ENCODE assay signal across 17 cellular contexts in genomic region chr10:16989826-16990293, GRCh38.
DNase-seq lines count a peak whose midpoint lies in the region; ATAC-seq and TF ChIP-seq lines count a peak whose summit lies in the region.
"Had no signal": no experiment of that assay in that cellular context is flagged by ENCODE, and none has a peak within 500 bp of the region (broad histone marks: within the 10 kb centered on the region; RNA-seq: fewer than 3 reads in every experiment).

No MANE protein-coding gene starts in this region.

- WGBS in mesenchymal stem cell, result 88% methylated on average over 8 of the region's 8 CpGs

- H3K4me3 ChIP-seq in AG04449 (ENCODE audit: low read depth, low read length) (no peak overlapping the region), H7 (ENCODE audit: insufficient read depth, low read depth, low read length) (no peak overlapping the region), astrocyte of the cerebellum (ENCODE audit: low read depth, low read length) (no peak overlapping the region), mesenchymal stem cell (ENCODE audit: insufficient read depth in 1 of 2, low read depth in 1 of 2, low read length in 2 of 2) (no peak overlapping the region)
- H3K4me3 ChIP-seq: A549, cardiac muscle cell had no signal

- H3K4me2 ChIP-seq in mesenchymal stem cell (ENCODE audit: low read length, poor library complexity, severe bottlenecking), result no peak overlapping the region
- H3K4me2 ChIP-seq: A549 had no signal

- TF ChIP-seq CTCF in AG04449 (IDR thresholded peaks at IDR 0.05; ENCODE audit: insufficient read depth, low read length, missing control alignments), result peak; percentile 7
- TF ChIP-seq CTCF in astrocyte of the cerebellum (IDR thresholded peaks at IDR 0.05; ENCODE audit: low read depth, low read length, missing control alignments), result peak; percentile 32

- no peaks in the 10 kb centered on the region for H3K9me3 ChIP-seq in mesenchymal stem cell (ENCODE audit: control insufficient read depth, low read length)
- H3K9me3 ChIP-seq: A549 had no signal

- DNase-seq in AG04449 (ENCODE audit: low read depth, low spot score), result no peak
- DNase-seq in H7, result peak; percentile 39
- peak; percentile 81 for DNase-seq in astrocyte of the cerebellum (ENCODE audit: low read depth)
- DNase-seq in mesenchymal stem cell, result peak; percentile 43
- DNase-seq in NCI-H345 (lab: John Stamatoyannopoulos, UW), result no peak
- DNase-seq: activated CD4-positive, alpha-beta memory T cell treated with anti-CD3 and anti-CD28 coated beads for 36 hours; activated naive CD8-positive, alpha-beta T cell treated with anti-CD3 and anti-CD28 coated beads for 36 hours; activated T-cell treated with anti-CD3 and anti-CD28 coated beads, Interleukin-2, amount 50 U/mL, for 48 hours; CD8-positive, alpha-beta T cell; Kasumi-1; NCI-H2171; nephron progenitor cell had no signal

- no peaks in the 10 kb centered on the region for H3K79me1 ChIP-seq in mesenchymal stem cell (replicated peaks; ENCODE audit: low read length, poor library complexity, severe bottlenecking)

- H2AFZ ChIP-seq in mesenchymal stem cell (ENCODE audit: low read depth, low read length), result no peak overlapping the region

- ATAC-seq in HG02870 (IDR thresholded peaks at IDR 0.05; ENCODE audit: unreplicated experiment) (no peak), GM18502 (IDR thresholded peaks at IDR 0.05; ENCODE audit: poor library complexity, unreplicated experiment) (no peak), HG03039 (IDR thresholded peaks at IDR 0.05; ENCODE audit: unreplicated experiment) (no peak)
- ATAC-seq: A549; CD8-positive, alpha-beta T cell had no signal

- H2BK120ac ChIP-seq in mesenchymal stem cell (ENCODE audit: low read depth, low read length), result peak overlapping the region; percentile 46

- peak overlapping the region; percentile 61 for H2BK15ac ChIP-seq in mesenchymal stem cell (ENCODE audit: low read depth, poor library complexity, severe bottlenecking)

- no peak overlapping the region for H3K23ac ChIP-seq in mesenchymal stem cell (ENCODE audit: low read length in 2 of 2)

- H2BK5ac ChIP-seq in mesenchymal stem cell (ENCODE audit: low read depth, low read length, poor library complexity, severe bottlenecking), result peak overlapping the region; percentile 71

- H4K8ac ChIP-seq in mesenchymal stem cell (ENCODE audit: low read length), result peak overlapping the region; percentile 25

- H3K14ac ChIP-seq in mesenchymal stem cell (ENCODE audit: low read length in 2 of 2), result peak overlapping the region in 1 of 2 experiments; percentile 95

- H2AK5ac ChIP-seq in mesenchymal stem cell (ENCODE audit: low read length, severe bottlenecking), result peak overlapping the region; percentile 100

- peak overlapping the region; percentile 7 for H3K27ac ChIP-seq in mesenchymal stem cell (ENCODE audit: low read length, poor library complexity, severe bottlenecking)
- H3K27ac ChIP-seq: A549, cardiac muscle cell had no signal

- peak overlapping the region; percentile 71 for H4K91ac ChIP-seq in mesenchymal stem cell (ENCODE audit: low read length)

- H3K36me3 ChIP-seq in H7 (replicated peaks; ENCODE audit: control insufficient read depth, insufficient read depth, low read length), result no peaks in the 10 kb centered on the region
- peaks cover 0 to 5% of the 10 kb centered on the region in 2 experiments for H3K36me3 ChIP-seq in mesenchymal stem cell (ENCODE audit: control insufficient read depth in 1 of 2, insufficient read depth in 2 of 2, low read depth in 1 of 2, low read length in 2 of 2)
- H3K36me3 ChIP-seq: cardiac muscle cell had no signal

- peak overlapping the region; percentile 87 to 88 for H2BK12ac ChIP-seq in mesenchymal stem cell (ENCODE audit: low read length in 2 of 2)

- H3K4me1 ChIP-seq in mesenchymal stem cell (ENCODE audit: control insufficient read depth, insufficient read depth, low read depth, low read length), result peaks cover 19% of the 10 kb centered on the region
- H3K4me1 ChIP-seq: A549 had no signal

- no peak overlapping the region for H3K9ac ChIP-seq in mesenchymal stem cell (ENCODE audit: low read length)

- peak overlapping the region; percentile 13 to 88 for H3K18ac ChIP-seq in mesenchymal stem cell (ENCODE audit: low read depth in 1 of 2, low read length in 2 of 2)

- H3K4ac ChIP-seq in mesenchymal stem cell (ENCODE audit: low read depth in 1 of 2, low read length in 2 of 2), result peak overlapping the region in 1 of 2 experiments; percentile 72

- POLR2A ChIA-PET in AG04449 (lab: Yijun Ruan, JAX), result interaction anchor here (1.0 kb wide), 1 partner anchor 239 kb away, joined by 3 read pairs; no protein-coding TSS in a partner anchor

- H3K27me3 ChIP-seq in H7 (ENCODE audit: control insufficient read depth, insufficient read depth, low read length) (no peaks in the 10 kb centered on the region), mesenchymal stem cell (ENCODE audit: control insufficient read depth in 1 of 2, insufficient read depth in 1 of 2, low read length in 2 of 2) (no peaks in the 10 kb centered on the region)
- H3K27me3 ChIP-seq: cardiac muscle cell had no signal

- in situ Hi-C loops in astrocyte of the cerebellum (cut with HindIII; ENCODE audit: low sequenced_read_pairs), result no loop called here

- CTCF ChIA-PET in AG04449 (lab: Yijun Ruan, JAX), result interaction anchor here (0.9 to 3.3 kb wide), 5 partner anchors 10 to 212 kb away, joined by 3 to 12 read pairs (median 3); partner anchors contain the start of gene TRDMT1

Comparison
In these comparisons a context has a peak if more than half of its experiments do, and no peak if none do; other contexts are left out.
1. DNase-seq: peak in H7 (single experiment), astrocyte of the cerebellum (single experiment) and mesenchymal stem cell (single experiment); none in AG04449 (single experiment) and NCI-H345 (single experiment).